Comparison of ENCODE assay signal across 1 cellular context in genomic region chr7:6462094-6462493, GRCh38.
TF ChIP-seq lines count a peak whose summit lies in the region.

No MANE protein-coding gene starts in this region.

TF ChIP-seq in endothelial cell of umbilical vein, 7 proteins besides CTCF, POLR2A, EP300 and RAD21:
- TF ChIP-seq JUN (IDR thresholded peaks at IDR 0.05; ENCODE audit: borderline replicate concordance, insufficient read depth, insufficient read length, low read depth) (no peak), MYC (IDR thresholded peaks at IDR 0.05; ENCODE audit: low read depth, low read length) (no peak), GATA2 (IDR thresholded peaks at IDR 0.05; ENCODE audit: insufficient read depth, insufficient read length, low read depth, low read length) (no peak), POLR2AphosphoS5 (IDR thresholded peaks at IDR 0.05; ENCODE audit: insufficient read depth, low read depth, low read length) (no peak), MAX (IDR thresholded peaks at IDR 0.05; ENCODE audit: insufficient read depth, insufficient read length) (no peak), FOS (IDR thresholded peaks at IDR 0.05; ENCODE audit: borderline replicate concordance, insufficient read depth, low read length) (no peak), EZH2 (IDR thresholded peaks at IDR 0.05; ENCODE audit: borderline replicate concordance, low read depth, low read length, severe bottlenecking) (no peak)
